Comparison of ENCODE assay signal across 11 cellular contexts in the genomic region with DNA sequence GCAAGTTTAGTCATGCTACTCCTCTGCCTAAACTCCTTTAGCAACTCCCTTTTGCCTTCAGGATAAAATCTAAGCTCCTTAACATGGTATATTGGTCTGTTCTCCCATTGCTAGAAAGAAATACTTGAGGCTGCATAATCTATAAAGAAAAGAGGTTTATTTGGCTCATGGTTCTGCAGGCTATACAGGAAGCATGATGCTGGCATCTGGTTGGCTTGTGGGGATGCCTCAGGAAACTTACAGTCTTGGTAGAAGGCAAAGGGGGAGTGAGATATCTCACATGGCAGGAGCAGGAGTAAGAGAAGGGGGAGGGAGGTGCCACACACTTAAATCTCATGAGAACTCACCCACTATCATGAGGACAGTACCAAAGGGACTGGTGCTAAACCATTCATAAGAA.
"Had no signal": no experiment of that assay in that cellular context is flagged by ENCODE, and none has a peak within 500 bp of the region (broad histone marks: within the 10 kb centered on the region; RNA-seq: fewer than 3 reads in every experiment).

No MANE protein-coding gene starts in this region.

- H3K9me3 ChIP-seq: HAP-1 had no signal

- H3K4me3 ChIP-seq: GM23248, GM23338, HAP-1 had no signal

- H2AFZ ChIP-seq: GM23248, GM23338 had no signal

- H3K27ac ChIP-seq: GM23248 had no signal

- DNase-seq: GM23248, GOT3, H7, H9, HCEC 1CT, HFFc6 had no signal

- FAIRE-seq: H1, H54 had no signal

- ATAC-seq: GM23338, HCT116 had no signal

- H3K4me2 ChIP-seq: GM23338 had no signal

- H3K36me3 ChIP-seq: HAP-1 had no signal

- H3K4me3 Mint-ChIP-seq: GM23338, H9, HFFc6 had no signal

- H3K27ac Mint-ChIP-seq: GM23338, H9, HFFc6 had no signal

- H3K9ac ChIP-seq: GM23248 had no signal

- H3K4me1 ChIP-seq: HAP-1 had no signal
